17 cellular contexts compared by ENCODE assay signal in genomic region chr5:64190562-64191306, GRCh38. TPM values are rescaled to one million over a fixed set of nuclear protein-coding genes. Genes with fewer than 3 reads are reported as not detected.
"Had no signal": no experiment of that assay in that cellular context is flagged by ENCODE, and none has a peak within 500 bp of the region (broad histone marks: within the 10 kb centered on the region; RNA-seq: fewer than 3 reads in every experiment).

No MANE protein-coding gene starts in this region.

- ATAC-seq: body of pancreas; effector memory CD8-positive, alpha-beta T cell; lower lobe of right lung had no signal

- DNase-seq: activated CD4-positive, alpha-beta T cell treated with anti-CD3 and anti-CD28 coated beads, Interleukin-2, amount 50 U/mL, for 1 hour; activated CD4-positive, CD25-positive, alpha-beta regulatory T cell; activated T-cell treated with anti-CD3 and anti-CD28 coated beads for 4 hours; amniotic stem cell; body of pancreas; central memory CD4-positive, alpha-beta T cell; effector memory CD8-positive, alpha-beta T cell; kidney glomerular epithelial cell; lower lobe of right lung; stomach; thyroid gland had no signal

- H3K4me3 ChIP-seq: body of pancreas, hepatocyte, lower lobe of right lung, neural progenitor cell, skin epidermis, stomach, thyroid gland had no signal

- H3K4me1 ChIP-seq: body of pancreas, lower lobe of right lung, neural progenitor cell had no signal

- FAIRE-seq: urothelium cell line had no signal

- H3K36me3 ChIP-seq: lower lobe of right lung, neural progenitor cell, stomach, thyroid gland had no signal

- H3K27ac ChIP-seq: body of pancreas, hepatocyte, lower lobe of right lung, neural progenitor cell, parathyroid adenoma, skin epidermis, stomach, thyroid gland had no signal

- H3K9me3 ChIP-seq: body of pancreas, lower lobe of right lung, stomach, thyroid gland had no signal

- H3K27me3 ChIP-seq: body of pancreas, hepatocyte, neural progenitor cell, stomach, thyroid gland had no signal

- H3K9ac ChIP-seq: neural progenitor cell, parathyroid adenoma had no signal

RNA-seq across cellular contexts. Expression of gene RNF180, which starts 25.1 kb away (rescaled TPM):
- total RNA-seq: activated CD8-positive, alpha-beta memory T cell treated with anti-CD3 and anti-CD28 coated beads for 36 hours had no signal
